Comparison of ENCODE assay signal across 8 cellular contexts in genomic region chr1:203324103-203325003, GRCh38. TPM values are rescaled to one million over a fixed set of nuclear protein-coding genes. Genes with fewer than 3 reads are reported as not detected.
DNase-seq lines count a peak whose midpoint lies in the region; ATAC-seq, FAIRE-seq and TF ChIP-seq lines count a peak whose summit lies in the region.

No MANE protein-coding gene starts in this region.

- H3K27ac ChIP-seq in duodenal mucosa (ENCODE audit: low read depth, low read length) = peak overlapping the region; percentile 20

- CTCF ChIA-PET in T-cell (lab: Charles Lee) = interaction anchor here (0.6 to 5.4 kb wide), 16 partner anchors 12 to 288 kb away, joined by 3 to 80 read pairs (median 4); partner anchors contain the start of gene BTG2 (in 1 of the 2)

- H3K27me3 Mint-ChIP-seq in T-cell = no peaks in the 10 kb centered on the region

- H3K9ac ChIP-seq in duodenal mucosa (ENCODE audit: low read depth in 1 of 2, low read length in 2 of 2) = peak overlapping the region; percentile 32 to 51

- TF ChIP-seq POLR2A in lower leg skin (IDR thresholded peaks at IDR 0.05) = no peak

- intact Hi-C loops in sciatic nerve (cut with DNase I) (no loop called here), lower leg skin (cut with DNase I; ENCODE audit: low total_unique reads) (no loop called here)

- H3K9me3 ChIP-seq in duodenal mucosa (ENCODE audit: control insufficient read depth in 1 of 2, low read length in 2 of 2) = no peaks in the 10 kb centered on the region

- FAIRE-seq in GM18507 (lab: Jason Lieb, UNC) = peak; percentile 29

- H3K4me3 ChIP-seq in duodenal mucosa (ENCODE audit: low read depth in 1 of 2, low read length in 2 of 2) (peak overlapping the region; percentile 15 to 28), lower leg skin (ENCODE audit: low read depth, poor library complexity, severe bottlenecking) (no peak overlapping the region)

- no peak for DNase-seq in GM18507 (ENCODE audit: extremely low spot score, insufficient read length, low read depth)
- peak in 33 of 34 experiments; percentile 44 to 90 (median 72) for DNase-seq in T-cell
- DNase-seq in sciatic nerve (ENCODE audit: low spot score) = no peak
- DNase-seq in NCI-H774 (lab: John Stamatoyannopoulos, UW) = no peak
- no peak for DNase-seq in lower leg skin (ENCODE audit: low spot score in 2 of 2)
- DNase-seq in SW480 (ENCODE audit: low spot score) = no peak

- no peaks in the 10 kb centered on the region for H3K36me3 ChIP-seq in duodenal mucosa (ENCODE audit: control insufficient read depth in 1 of 2, insufficient read depth in 2 of 2, low read length in 2 of 2)

- no peak for TF ChIP-seq CTCF in lower leg skin (IDR thresholded peaks at IDR 0.05)

- WGBS in lower leg skin, 2 donors = 70 to 77% methylated on average over 15 of the region's 15 CpGs

- H3K4me1 ChIP-seq in duodenal mucosa (ENCODE audit: control insufficient read depth in 1 of 2, insufficient read depth in 2 of 2, low read length in 2 of 2) = peaks cover 81 to 86% of the 10 kb centered on the region in 2 donors

- H3K4me3 Mint-ChIP-seq in T-cell = peak overlapping the region; percentile 65 to 75 (median 70)

- ATAC-seq in T-cell (replicated peaks in 1 of 4) (peak; percentile 26 to 51 (median 38)), sciatic nerve (peak; percentile 7), HG03354 (IDR thresholded peaks at IDR 0.05; ENCODE audit: poor library complexity, severe bottlenecking, unreplicated experiment) (no peak)

- H3K36me3 Mint-ChIP-seq in T-cell = no peaks in the 10 kb centered on the region

- POLR2A ChIA-PET in T-cell (lab: Charles Lee) = interaction anchor here (0.6 to 9.1 kb wide), 11 partner anchors 15 to 484 kb away, joined by 3 to 366 read pairs (median 7); partner anchors contain the start of genes BTG2 (in 2 of the 2) and ADORA1 (in 1 of the 2)

- no peaks in the 10 kb centered on the region for H3K27me3 ChIP-seq in duodenal mucosa (ENCODE audit: control insufficient read depth in 1 of 2, insufficient read depth in 2 of 2, low read length in 2 of 2)

- no peaks in the 10 kb centered on the region for H3K9me3 Mint-ChIP-seq in T-cell

- peaks cover 82 to 93% (median 89%) of the 10 kb centered on the region in 3 donors for H3K4me1 Mint-ChIP-seq in T-cell

- peak overlapping the region; percentile 97 for H3K27ac Mint-ChIP-seq in T-cell

RNA-seq across cellular contexts. Expression of gene BTG2, which starts 19.0 kb away (rescaled TPM):
- total RNA-seq in T-cell (100 to 1,000 TPM; 172 to 655 (median 186) TPM), sciatic nerve (83.5 TPM), lower leg skin (100 to 1,000 TPM in 3 of 4 donors, 10 to 100 TPM in 1; 98.6 to 205 (median 131) TPM)

RNA-seq across cellular contexts. Expression of gene FMOD, which starts 26.6 kb away (rescaled TPM):
- total RNA-seq in T-cell (under 1 TPM in 3 of 5 donors, not detected in 2; 0.13 to 0.41 (median 0.18) TPM), sciatic nerve (126 TPM), lower leg skin (10 to 100 TPM in 3 of 4 donors, 1 to 10 TPM in 1; 5.6 to 37.7 (median 19.3) TPM)

Comparison
In these comparisons a context has a peak if more than half of its experiments do, and no peak if none do; other contexts are left out.
1. DNase-seq: peak in T-cell (33 of 34); none in GM18507 (single experiment), sciatic nerve (single experiment), NCI-H774 (single experiment), lower leg skin (0 of 2) and SW480 (single experiment).
2. RNA of gene FMOD, which starts 26.6 kb away (total RNA-seq): 126 TPM in sciatic nerve (single experiment) and 5.6 to 37.7 TPM in lower leg skin; 0.13 to 0.41 TPM in T-cell; every median in the first group is over 4 times any median in the second.